Comparison of ENCODE assay signal across 7 cellular contexts in the genomic region with DNA sequence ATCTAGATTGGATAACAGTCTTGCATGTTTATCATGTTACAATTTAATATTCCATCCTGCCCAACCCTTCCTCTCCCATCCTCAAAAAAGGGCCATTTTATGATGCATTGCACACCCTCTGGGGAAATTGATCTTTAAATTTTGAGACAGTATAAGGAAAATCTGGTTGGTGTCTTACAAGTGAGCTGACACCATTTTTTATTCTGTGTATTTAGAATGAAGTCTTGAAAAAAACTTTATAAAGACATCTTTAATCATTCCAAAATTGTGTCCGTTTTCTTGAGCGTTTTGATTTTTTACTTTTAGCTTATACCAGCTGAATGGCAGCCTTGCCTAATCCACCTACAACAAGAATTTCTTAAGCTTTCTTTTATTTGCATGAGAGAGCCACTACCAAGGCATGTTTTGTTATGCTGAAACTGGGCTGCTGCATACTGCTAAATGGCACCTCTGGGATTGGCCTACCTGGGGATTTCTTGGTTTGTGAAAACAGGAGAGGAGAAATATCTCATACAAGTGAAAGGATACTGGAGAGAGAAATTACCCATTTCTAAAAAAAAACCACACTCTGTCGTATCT. TPM values are rescaled to one million over a fixed set of nuclear protein-coding genes. Genes with fewer than 3 reads are reported as not detected.
DNase-seq lines count a peak whose midpoint lies in the region; TF ChIP-seq lines count a peak whose summit lies in the region.

No MANE protein-coding gene starts in this region.

- no peaks in the 10 kb centered on the region for H3K9me3 ChIP-seq in SK-N-SH
- H3K9me3 ChIP-seq in esophagus (ENCODE audit: control insufficient read depth in 2 of 2, insufficient read depth in 1 of 2, low read depth in 1 of 2, low read length in 1 of 2): no peaks in the 10 kb centered on the region

- H3K4me1 ChIP-seq in SK-N-SH (ENCODE audit: control insufficient read depth in 1 of 2, insufficient read depth in 2 of 2, low read depth in 1 of 2, low read length in 1 of 2) (peaks cover under 1 to 17% of the 10 kb centered on the region in 2 experiments; a peak in 3 of 4 replicates), esophagus (ENCODE audit: control insufficient read depth in 2 of 2, insufficient read depth in 2 of 2, low read length in 1 of 2) (no peaks in the 10 kb centered on the region)

- TF ChIP-seq EP300 in SK-N-SH (IDR thresholded peaks at IDR 0.05; ENCODE audit: borderline replicate concordance in 1 of 2, low read depth in 1 of 2, low read length in 1 of 2): peak in 1 of 2 experiments; percentile 21; a peak in 1 of 4 replicates

- peaks cover 8% of the 10 kb centered on the region for H3K36me3 ChIP-seq in H7 (replicated peaks; ENCODE audit: control insufficient read depth, insufficient read depth, low read length)
- peaks cover 27 to 46% of the 10 kb centered on the region in 2 experiments for H3K36me3 ChIP-seq in SK-N-SH (replicated peaks in 1 of 2; ENCODE audit: control insufficient read depth in 1 of 2, insufficient read depth in 2 of 2, low read length in 1 of 2)
- no peaks in the 10 kb centered on the region for H3K36me3 ChIP-seq in esophagus (ENCODE audit: control insufficient read depth in 2 of 2, insufficient read depth in 2 of 2, low read length in 1 of 2)

- TF ChIP-seq RAD21 in SK-N-SH (IDR thresholded peaks at IDR 0.05; ENCODE audit: low read length): no peak

- H3K9ac ChIP-seq in SK-N-SH: peak overlapping the region; percentile 100

- peaks cover 50% of the 10 kb centered on the region for H4K20me1 ChIP-seq in SK-N-SH (ENCODE audit: insufficient read depth)

- CTCF ChIA-PET in SK-N-SH (lab: Yijun Ruan, JAX): interaction anchor here (0.6 to 2.1 kb wide), 4 partner anchors 19 to 88 kb away, joined by 3 to 9 read pairs (median 4); no protein-coding TSS in a partner anchor

- WGBS in SK-N-SH (ENCODE audit: low lambda C conversion rate): 10% methylated on average over 3 of the region's 3 CpGs
- WGBS in esophagus, 2 donors: 9 to 20% methylated on average over 3 of the region's 3 CpGs

- H3K4me3 ChIP-seq in H7 (ENCODE audit: insufficient read depth, low read depth, low read length) (peak overlapping the region; percentile 89), SK-N-SH (ENCODE audit: low read depth in 2 of 2, low read length in 1 of 2) (peak overlapping the region; percentile 53 to 93), esophagus (ENCODE audit: low read depth in 1 of 2, low read length in 2 of 2) (peak overlapping the region; percentile 52 to 77), retinal pigment epithelial cell (ENCODE audit: low read length) (peak overlapping the region; percentile 100)

- peaks cover 89% of the 10 kb centered on the region for H3F3A ChIP-seq in SK-N-SH (replicated peaks; ENCODE audit: insufficient read depth)

- H3K9me2 ChIP-seq in SK-N-SH: no peaks in the 10 kb centered on the region

- H3K4me2 ChIP-seq in SK-N-SH: peak overlapping the region; percentile 79

- H3K27me3 ChIP-seq in H7 (ENCODE audit: control insufficient read depth, insufficient read depth, low read length): no peaks in the 10 kb centered on the region
- H3K27me3 ChIP-seq in SK-N-SH (ENCODE audit: insufficient read depth): no peaks in the 10 kb centered on the region
- no peaks in the 10 kb centered on the region for H3K27me3 ChIP-seq in esophagus (ENCODE audit: control insufficient read depth in 1 of 2, insufficient read depth in 2 of 2, low read length in 2 of 2)

- H3K79me2 ChIP-seq in SK-N-SH (ENCODE audit: insufficient read depth): peaks cover 65% of the 10 kb centered on the region

- DNase-seq in H7 (peak; percentile 40), SK-N-SH (no peak), retinal pigment epithelial cell (ENCODE audit: low read depth) (no peak), NOMO-1 treated with DMSO at 0.1 percent for 48 hours (lab: John Stamatoyannopoulos, UW; ENCODE audit: unreplicated experiment) (no peak), midbrain (lab: John Stamatoyannopoulos, UW) (no peak), DMS153 treated with DMSO at 0.1 percent for 48 hours (lab: John Stamatoyannopoulos, UW; ENCODE audit: unreplicated experiment) (no peak)

- no peak overlapping the region for H2AFZ ChIP-seq in SK-N-SH (ENCODE audit: low read depth)

- TF ChIP-seq CTCF in SK-N-SH (IDR thresholded peaks at IDR 0.05): no peak
- no peak for TF ChIP-seq CTCF in retinal pigment epithelial cell (conservative IDR thresholded peaks at IDR 0.05; ENCODE audit: low read depth, low read length)

- POLR2A ChIA-PET in SK-N-SH (lab: Yijun Ruan, JAX): no interaction called here

- peak overlapping the region; percentile 95 to 100 for H3K27ac ChIP-seq in SK-N-SH (ENCODE audit: low read depth in 2 of 2, low read length in 1 of 2)
- H3K27ac ChIP-seq in esophagus (ENCODE audit: low read depth in 2 of 2, low read length in 1 of 2): peak overlapping the region; percentile 83 to 88

TF ChIP-seq in SK-N-SH, 30 proteins besides CTCF, POLR2A, EP300 and RAD21:
- TF ChIP-seq RFX5 (IDR thresholded peaks at IDR 0.05; ENCODE audit: low read length): no peak
- no peak for TF ChIP-seq FOXJ3 (CRISPR knock-in tag; IDR thresholded peaks at IDR 0.05)
- TF ChIP-seq TAF1 (IDR thresholded peaks at IDR 0.05; ENCODE audit: borderline replicate concordance, low read depth, low read length): peak; percentile 33
- TF ChIP-seq SIN3A (IDR thresholded peaks at IDR 0.05; ENCODE audit: borderline replicate concordance, low read depth, low read length): peak; percentile 61; the same call in 1 of the 2 replicates
- no peak for TF ChIP-seq ELF1 (IDR thresholded peaks at IDR 0.05)
- TF ChIP-seq, protein P1, sequence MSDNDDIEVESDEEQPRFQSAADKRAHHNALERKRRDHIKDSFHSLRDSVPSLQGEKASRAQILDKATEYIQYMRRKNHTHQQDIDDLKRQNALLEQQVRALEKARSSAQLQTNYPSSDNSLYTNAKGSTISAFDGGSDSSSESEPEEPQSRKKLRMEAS (IDR thresholded peaks at IDR 0.05; ENCODE audit: low read depth): 0 out of 2 replicates have a peak, but pooled peaks have one; percentile 2
- TF ChIP-seq, protein P2, sequence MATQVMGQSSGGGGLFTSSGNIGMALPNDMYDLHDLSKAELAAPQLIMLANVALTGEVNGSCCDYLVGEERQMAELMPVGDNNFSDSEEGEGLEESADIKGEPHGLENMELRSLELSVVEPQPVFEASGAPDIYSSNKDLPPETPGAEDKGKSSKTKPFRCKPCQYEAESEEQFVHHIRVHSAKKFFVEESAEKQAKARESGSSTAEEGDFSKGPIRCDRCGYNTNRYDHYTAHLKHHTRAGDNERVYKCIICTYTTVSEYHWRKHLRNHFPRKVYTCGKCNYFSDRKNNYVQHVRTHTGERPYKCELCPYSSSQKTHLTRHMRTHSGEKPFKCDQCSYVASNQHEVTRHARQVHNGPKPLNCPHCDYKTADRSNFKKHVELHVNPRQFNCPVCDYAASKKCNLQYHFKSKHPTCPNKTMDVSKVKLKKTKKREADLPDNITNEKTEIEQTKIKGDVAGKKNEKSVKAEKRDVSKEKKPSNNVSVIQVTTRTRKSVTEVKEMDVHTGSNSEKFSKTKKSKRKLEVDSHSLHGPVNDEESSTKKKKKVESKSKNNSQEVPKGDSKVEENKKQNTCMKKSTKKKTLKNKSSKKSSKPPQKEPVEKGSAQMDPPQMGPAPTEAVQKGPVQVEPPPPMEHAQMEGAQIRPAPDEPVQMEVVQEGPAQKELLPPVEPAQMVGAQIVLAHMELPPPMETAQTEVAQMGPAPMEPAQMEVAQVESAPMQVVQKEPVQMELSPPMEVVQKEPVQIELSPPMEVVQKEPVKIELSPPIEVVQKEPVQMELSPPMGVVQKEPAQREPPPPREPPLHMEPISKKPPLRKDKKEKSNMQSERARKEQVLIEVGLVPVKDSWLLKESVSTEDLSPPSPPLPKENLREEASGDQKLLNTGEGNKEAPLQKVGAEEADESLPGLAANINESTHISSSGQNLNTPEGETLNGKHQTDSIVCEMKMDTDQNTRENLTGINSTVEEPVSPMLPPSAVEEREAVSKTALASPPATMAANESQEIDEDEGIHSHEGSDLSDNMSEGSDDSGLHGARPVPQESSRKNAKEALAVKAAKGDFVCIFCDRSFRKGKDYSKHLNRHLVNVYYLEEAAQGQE (IDR thresholded peaks at IDR 0.05; ENCODE audit: low read depth, low read length): peak; percentile 53
- 0 out of 2 replicates have a peak, but pooled peaks have one; percentile 3 for TF ChIP-seq MEF2A (IDR thresholded peaks at IDR 0.05; ENCODE audit: borderline replicate concordance, low read depth)
- no peak for TF ChIP-seq TEAD4 (IDR thresholded peaks at IDR 0.05; ENCODE audit: borderline replicate concordance, insufficient read depth)
- TF ChIP-seq YY1 (IDR thresholded peaks at IDR 0.05; ENCODE audit: low read depth): no peak
- TF ChIP-seq TCF12 (IDR thresholded peaks at IDR 0.05): peak; percentile 3; the same call in 1 of the 2 replicates
- TF ChIP-seq POLR2AphosphoS5 (IDR thresholded peaks at IDR 0.05; ENCODE audit: low read depth, low read length): peak; percentile 69

RNA-seq across cellular contexts. Expression of a gene that starts 52.3 kb away (rescaled TPM):
- total RNA-seq in H7 (2014; rRNA removed; shearing (Covaris generic)): 10.2 and 10.6 TPM in 2 replicates
- polyA plus RNA-seq in SK-N-SH (2012; rRNA removed) (3.2 and 5.4 TPM in 2 replicates), esophagus (1 to 10 TPM; 7.1 to 8.4 TPM)
- 3.4 and 4.2 TPM in 2 replicates for polyA plus RNA-seq in SK-N-SH (2012; cell fraction: cytosol; rRNA removed)
- polyA plus RNA-seq in SK-N-SH (2012; cell fraction: nucleus; rRNA removed): 2.4 and 4.0 TPM in 2 replicates

RNA-seq across cellular contexts. Expression of a gene that starts 52.5 kb away (rescaled TPM):
- 14.0 and 17.8 TPM in 2 replicates for total RNA-seq in H7 (2014; rRNA removed; shearing (Covaris generic))
- polyA plus RNA-seq in SK-N-SH (2012; rRNA removed): 10.0 and 13.4 TPM in 2 replicates
- 11.2 and 13.2 TPM in 2 replicates for polyA plus RNA-seq in SK-N-SH (2012; cell fraction: cytosol; rRNA removed)
- polyA plus RNA-seq in SK-N-SH (2012; cell fraction: nucleus; rRNA removed): 12.9 and 15.0 TPM in 2 replicates
- polyA plus RNA-seq in esophagus: 10 to 100 TPM; 13.2 to 13.5 TPM
